8 cellular contexts compared by ENCODE assay signal in genomic region chr1:163561570-163562295, GRCh38.
DNase-seq lines count a peak whose midpoint lies in the region; ATAC-seq and TF ChIP-seq lines count a peak whose summit lies in the region.

No MANE protein-coding gene starts in this region.

- 42 to 49% methylated on average over 3 of the region's 3 CpGs for WGBS in sigmoid colon, 2 donors

- no peaks in the 10 kb centered on the region for H3K36me3 ChIP-seq in sigmoid colon

- H3K9me3 ChIP-seq in sigmoid colon = no peaks in the 10 kb centered on the region

- no peak overlapping the region for H3K4me3 Mint-ChIP-seq in stimulated activated effector memory CD8-positive, alpha-beta T cell treated with anti-CD3 and anti-CD28 coated beads, Interleukin-12 subunit alpha, Interleukin-12 subunit beta, amount 100 ng/mL, for 72 hours

- no peaks in the 10 kb centered on the region for H3K4me1 Mint-ChIP-seq in stimulated activated effector memory CD8-positive, alpha-beta T cell treated with anti-CD3 and anti-CD28 coated beads, Interleukin-12 subunit alpha, Interleukin-12 subunit beta, amount 100 ng/mL, for 72 hours

- no peak overlapping the region for H3K27ac Mint-ChIP-seq in stimulated activated effector memory CD8-positive, alpha-beta T cell treated with anti-CD3 and anti-CD28 coated beads, Interleukin-12 subunit alpha, Interleukin-12 subunit beta, amount 100 ng/mL, for 72 hours

- TF ChIP-seq POLR2A in sigmoid colon (IDR thresholded peaks at IDR 0.05) = no peak

- no peaks in the 10 kb centered on the region for H3K36me3 Mint-ChIP-seq in stimulated activated effector memory CD8-positive, alpha-beta T cell treated with anti-CD3 and anti-CD28 coated beads, Interleukin-12 subunit alpha, Interleukin-12 subunit beta, amount 100 ng/mL, for 72 hours

- no peak overlapping the region for H3K4me3 ChIP-seq in sigmoid colon

- intact Hi-C loops in sigmoid colon (cut with DNase I) = no loop called here

- no peak overlapping the region for H3K27ac ChIP-seq in sigmoid colon

- TF ChIP-seq EP300 in sigmoid colon (IDR thresholded peaks at IDR 0.05) = no peak

- no peak for ATAC-seq in HG03565 (IDR thresholded peaks at IDR 0.05; ENCODE audit: unreplicated experiment)
- no peak for ATAC-seq in stimulated activated effector memory CD8-positive, alpha-beta T cell treated with anti-CD3 and anti-CD28 coated beads, Interleukin-12 subunit alpha, Interleukin-12 subunit beta, amount 100 ng/mL, for 72 hours

- TF ChIP-seq CTCF in sigmoid colon (IDR thresholded peaks at IDR 0.05) = peak in 2 of 4 experiments; percentile 13 to 44

- DNase-seq in A172 (ENCODE audit: low spot score) (peak; percentile 6), HT1080 (ENCODE audit: low read depth) (peak; percentile 3), SHP77 treated with DMSO at 0.1 percent for 48 hours (lab: John Stamatoyannopoulos, UW) (peak; percentile 72), iPS DF 4.7 (ENCODE audit: extremely low read depth, low spot score) (peak; percentile 95), sigmoid colon (no peak)
- DNase-seq in activated CD4-positive, alpha-beta T cell treated with anti-CD3 and anti-CD28 coated beads, Interleukin-2, amount 50 U/mL, for 1 hour = no peak
- DNase-seq in stimulated activated effector memory CD8-positive, alpha-beta T cell treated with anti-CD3 and anti-CD28 coated beads, Interleukin-12 subunit alpha, Interleukin-12 subunit beta, amount 100 ng/mL, for 72 hours (ENCODE audit: low spot score in 2 of 2) = no peak

- H3K9me3 Mint-ChIP-seq in stimulated activated effector memory CD8-positive, alpha-beta T cell treated with anti-CD3 and anti-CD28 coated beads, Interleukin-12 subunit alpha, Interleukin-12 subunit beta, amount 100 ng/mL, for 72 hours = peaks cover 8% of the 10 kb centered on the region

- no peaks in the 10 kb centered on the region for H3K27me3 ChIP-seq in sigmoid colon

- H3K4me1 ChIP-seq in sigmoid colon = no peaks in the 10 kb centered on the region

Comparison
In these comparisons a context has a peak if more than half of its experiments do, and no peak if none do; other contexts are left out.
1. DNase-seq: peak in A172 (single experiment), HT1080 (single experiment), SHP77 treated with DMSO at 0.1 percent for 48 hours (single experiment) and iPS DF 4.7 (single experiment); none in sigmoid colon (single experiment), activated CD4-positive, alpha-beta T cell treated with anti-CD3 and anti-CD28 coated beads, Interleukin-2, amount 50 U/mL, for 1 hour (single experiment) and stimulated activated effector memory CD8-positive, alpha-beta T cell treated with anti-CD3 and anti-CD28 coated beads, Interleukin-12 subunit alpha, Interleukin-12 subunit beta, amount 100 ng/mL, for 72 hours (0 of 2).